ENCODE assay signal across 9 cellular contexts in the genomic region with DNA sequence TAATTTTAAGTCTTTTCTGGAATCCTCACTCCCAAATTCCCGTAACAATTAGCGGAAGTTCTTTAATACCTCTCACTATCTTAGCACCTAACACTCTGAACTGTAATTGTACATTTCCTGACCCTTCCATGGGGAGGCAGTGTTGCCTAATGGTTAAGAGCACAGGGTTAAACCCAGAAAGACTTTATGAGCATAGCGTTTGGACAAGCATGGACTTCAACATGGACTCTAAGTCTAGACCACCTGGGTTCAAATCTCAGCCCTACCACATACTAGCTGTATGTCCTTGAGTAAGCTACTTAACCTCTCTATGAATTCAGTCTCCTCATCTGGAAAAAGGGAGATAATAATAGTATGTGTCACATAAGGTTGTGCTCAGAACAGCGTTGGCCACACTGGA. TPM values are rescaled to one million over a fixed set of nuclear protein-coding genes. Genes with fewer than 3 reads are reported as not detected.
A peak's percentile ranks its signal among the peaks of the same experiment; 100 is the strongest.
DNase-seq lines count a peak whose midpoint lies in the region; ATAC-seq, FAIRE-seq and TF ChIP-seq lines count a peak whose summit lies in the region.
"Had no signal": no experiment of that assay in that cellular context is flagged by ENCODE, and none has a peak within 500 bp of the region (broad histone marks: within the 10 kb centered on the region; RNA-seq: fewer than 3 reads in every experiment).

No MANE protein-coding gene starts in this region.

- TF ChIP-seq CTCF in SU-DHL-6 (IDR thresholded peaks at IDR 0.05; ENCODE audit: insufficient read depth, low read length, poor library complexity, severe bottlenecking) = peak; percentile 71
- peak; percentile 24 to 63 (median 62) for TF ChIP-seq CTCF in gastroesophageal sphincter (IDR thresholded peaks at IDR 0.05)

- peak; percentile 46 for DNase-seq in activated CD4-positive, alpha-beta T cell treated with anti-CD3 and anti-CD28 coated beads, Interleukin-2, amount 10 ng/mL, durations not matched to agents 7 days and 5 days
- no peak for DNase-seq in activated CD4-positive, alpha-beta T cell treated with anti-CD3 and anti-CD28 coated beads for 4 hours
- DNase-seq in Kasumi-1 (lab: John Stamatoyannopoulos, UW) = peak; percentile 72 to 79
- peak; percentile 52 for DNase-seq in small intestine
- no peak for DNase-seq in DMS79 treated with DMSO at 0.1 percent for 48 hours (lab: John Stamatoyannopoulos, UW)
- no peak for DNase-seq in CD4-positive, alpha-beta memory T cell

- H2AFZ ChIP-seq in SU-DHL-6 (ENCODE audit: low read depth, low read length, severe bottlenecking) = no peak overlapping the region

- H3K4me1 ChIP-seq in gastroesophageal sphincter (peaks cover 0 to 60% (median 11%) of the 10 kb centered on the region in 3 donors), small intestine (ENCODE audit: control insufficient read depth in 2 of 2, insufficient read depth in 1 of 2, low read depth in 1 of 2, low read length in 1 of 2) (no peaks in the 10 kb centered on the region)
- H3K4me1 ChIP-seq in CD4-positive, alpha-beta memory T cell (ENCODE audit: insufficient read depth, low read length) = no peaks in the 10 kb centered on the region

- no peaks in the 10 kb centered on the region for H3K36me3 Mint-ChIP-seq in activated CD4-positive, alpha-beta T cell treated with anti-CD3 and anti-CD28 coated beads, Interleukin-2, amount 10 ng/mL, durations not matched to agents 7 days and 5 days (ENCODE audit: low read depth)
- H3K36me3 Mint-ChIP-seq in CD4-positive, alpha-beta memory T cell = no peaks in the 10 kb centered on the region
- H3K36me3 Mint-ChIP-seq: activated naive CD8-positive, alpha-beta T cell had no signal

- H3K4me2 ChIP-seq in SU-DHL-6 (ENCODE audit: low read depth, low read length, poor library complexity, severe bottlenecking) = no peak overlapping the region

- H3K27me3 Mint-ChIP-seq in activated CD4-positive, alpha-beta T cell treated with anti-CD3 and anti-CD28 coated beads, Interleukin-2, amount 10 ng/mL, durations not matched to agents 7 days and 5 days = peaks cover 28% of the 10 kb centered on the region
- peaks cover 18 to 27% of the 10 kb centered on the region in 2 donors for H3K27me3 Mint-ChIP-seq in CD4-positive, alpha-beta memory T cell

- FAIRE-seq in small intestine (lab: Jason Lieb, UNC) = no peak

- H3K4me3 ChIP-seq in SU-DHL-6 (ENCODE audit: insufficient read depth, low read length, poor library complexity, severe bottlenecking) (no peak overlapping the region), gastroesophageal sphincter (no peak overlapping the region), small intestine (ENCODE audit: low read depth in 1 of 2, low read length in 2 of 2) (no peak overlapping the region)
- no peak overlapping the region for H3K4me3 ChIP-seq in CD4-positive, alpha-beta memory T cell (ENCODE audit: low read length in 2 of 2)

- H3K9me3 ChIP-seq in SU-DHL-6 (ENCODE audit: insufficient read depth, low read length) (no peaks in the 10 kb centered on the region), gastroesophageal sphincter (no peaks in the 10 kb centered on the region), small intestine (ENCODE audit: control insufficient read depth, low read depth) (no peaks in the 10 kb centered on the region)
- no peaks in the 10 kb centered on the region for H3K9me3 ChIP-seq in CD4-positive, alpha-beta memory T cell (ENCODE audit: control insufficient read depth in 1 of 2, low read length in 2 of 2)

- no peak overlapping the region for H3K4me3 Mint-ChIP-seq in activated CD4-positive, alpha-beta T cell treated with anti-CD3 and anti-CD28 coated beads, Interleukin-2, amount 10 ng/mL, durations not matched to agents 7 days and 5 days
- no peak overlapping the region for H3K4me3 Mint-ChIP-seq in CD4-positive, alpha-beta memory T cell
- H3K4me3 Mint-ChIP-seq: activated naive CD8-positive, alpha-beta T cell had no signal

- no peaks in the 10 kb centered on the region for H3F3A ChIP-seq in SU-DHL-6 (ENCODE audit: insufficient read depth)

- no peak overlapping the region for H3K27ac Mint-ChIP-seq in activated CD4-positive, alpha-beta T cell treated with anti-CD3 and anti-CD28 coated beads, Interleukin-2, amount 10 ng/mL, durations not matched to agents 7 days and 5 days
- H3K27ac Mint-ChIP-seq in CD4-positive, alpha-beta memory T cell = no peak overlapping the region
- H3K27ac Mint-ChIP-seq: activated naive CD8-positive, alpha-beta T cell had no signal

- WGBS in gastroesophageal sphincter (ENCODE audit: low coverage in 1 of 2), 2 donors = 62 to 64% methylated on average over 3 to 4 of the region's 4 CpGs
- WGBS in small intestine, 3 donors = 41 to 60% (median 46%) methylated on average over 4 of the region's 4 CpGs

- H3K36me3 ChIP-seq in SU-DHL-6 (ENCODE audit: low read length) (no peaks in the 10 kb centered on the region), gastroesophageal sphincter (no peaks in the 10 kb centered on the region), small intestine (ENCODE audit: control insufficient read depth in 2 of 2, insufficient read depth in 2 of 2, low read length in 2 of 2) (no peaks in the 10 kb centered on the region)
- H3K36me3 ChIP-seq in CD4-positive, alpha-beta memory T cell (ENCODE audit: insufficient read depth, low read length) = no peaks in the 10 kb centered on the region

- H3K27me3 ChIP-seq in SU-DHL-6 (ENCODE audit: low read length) (no peaks in the 10 kb centered on the region), gastroesophageal sphincter (no peaks in the 10 kb centered on the region), small intestine (ENCODE audit: control insufficient read depth in 2 of 2, insufficient read depth in 2 of 2, low read length in 2 of 2) (peaks cover 0 to 4% of the 10 kb centered on the region in 2 donors)
- no peaks in the 10 kb centered on the region for H3K27me3 ChIP-seq in CD4-positive, alpha-beta memory T cell (ENCODE audit: insufficient read depth, low read length)

- intact Hi-C loops in CD4-positive, alpha-beta memory T cell (cut with micrococcal nuclease) = no loop called here

- no peak for TF ChIP-seq POLR2A in gastroesophageal sphincter (IDR thresholded peaks at IDR 0.05)

- POLR2A ChIA-PET in activated CD4-positive, alpha-beta T cell treated with anti-CD3 and anti-CD28 coated beads, Interleukin-2, amount 10 ng/mL, durations not matched to agents 7 days and 5 days (lab: Charles Lee) = no interaction called here
- POLR2A ChIA-PET in CD4-positive, alpha-beta memory T cell (lab: Charles Lee; ENCODE audit: partially characterized antibody) = no interaction called here

- H3K4me1 Mint-ChIP-seq in activated CD4-positive, alpha-beta T cell treated with anti-CD3 and anti-CD28 coated beads, Interleukin-2, amount 10 ng/mL, durations not matched to agents 7 days and 5 days = no peaks in the 10 kb centered on the region
- no peaks in the 10 kb centered on the region for H3K4me1 Mint-ChIP-seq in CD4-positive, alpha-beta memory T cell

- ATAC-seq in gastroesophageal sphincter = peak; percentile 67

- H3K27ac ChIP-seq in SU-DHL-6 (ENCODE audit: low read depth, low read length) (no peak overlapping the region), gastroesophageal sphincter (peak overlapping the region in 1 of 4 donors; percentile 29), small intestine (ENCODE audit: low read depth in 1 of 2, low read length in 1 of 2) (no peak overlapping the region)
- H3K27ac ChIP-seq in CD4-positive, alpha-beta memory T cell (ENCODE audit: low read depth, low read length) = no peak overlapping the region

- no peak for TF ChIP-seq EP300 in gastroesophageal sphincter (IDR thresholded peaks at IDR 0.05)

- H3K79me2 ChIP-seq in SU-DHL-6 (ENCODE audit: insufficient read depth, low read length) = no peaks in the 10 kb centered on the region

- H3K9ac ChIP-seq in SU-DHL-6 (ENCODE audit: low read length) = no peak overlapping the region

- CTCF ChIA-PET in activated CD4-positive, alpha-beta T cell treated with anti-CD3 and anti-CD28 coated beads, Interleukin-2, amount 10 ng/mL, durations not matched to agents 7 days and 5 days (lab: Charles Lee) = interaction anchor here (1.4 kb wide), 1 partner anchor 10 kb away, joined by 3 read pairs; no protein-coding TSS in a partner anchor
- CTCF ChIA-PET in CD4-positive, alpha-beta memory T cell (lab: Charles Lee; ENCODE audit: partially characterized antibody) = no interaction called here

- H4K20me1 ChIP-seq in SU-DHL-6 (ENCODE audit: low read depth, low read length) = no peaks in the 10 kb centered on the region

- no peaks in the 10 kb centered on the region for H3K9me2 ChIP-seq in SU-DHL-6 (replicated peaks; ENCODE audit: insufficient read depth, low read length)

- H3K9me3 Mint-ChIP-seq in activated CD4-positive, alpha-beta T cell treated with anti-CD3 and anti-CD28 coated beads, Interleukin-2, amount 10 ng/mL, durations not matched to agents 7 days and 5 days = no peaks in the 10 kb centered on the region
- peaks cover 0 to 9% (median 5%) of the 10 kb centered on the region in 8 donors for H3K9me3 Mint-ChIP-seq in CD4-positive, alpha-beta memory T cell

RNA-seq across cellular contexts. Expression of a gene that starts 13.0 kb away (rescaled TPM):
- total RNA-seq in activated CD4-positive, alpha-beta T cell treated with anti-CD3 and anti-CD28 coated beads, Interleukin-2, amount 10 ng/mL, durations not matched to agents 7 days and 5 days = under 1 TPM; 0.05 to 0.23 TPM
- 100 to 1,000 TPM in 2 of 4 donors, 10 to 100 TPM in 2; 52.8 to 116 (median 98.9) TPM for total RNA-seq in gastroesophageal sphincter
- polyA plus RNA-seq in small intestine = 1 to 10 TPM in 2 of 3 donors, under 1 TPM in 1; 0.22 to 8.1 (median 6.2) TPM
- under 1 TPM in 1 of 2 experiments, not detected in 1; 0.58 TPM for total RNA-seq in CD4-positive, alpha-beta memory T cell
- not detected for polyA plus RNA-seq in CD4-positive, alpha-beta memory T cell

RNA-seq across cellular contexts. Expression of a gene that starts 51.6 kb away (rescaled TPM):
- not detected for total RNA-seq in activated CD4-positive, alpha-beta T cell treated with anti-CD3 and anti-CD28 coated beads, Interleukin-2, amount 10 ng/mL, durations not matched to agents 7 days and 5 days
- total RNA-seq in gastroesophageal sphincter = 1 to 10 TPM in 1 of 4 donors, under 1 TPM in 1, not detected in 2; 0.62 to 4.7 TPM
- polyA plus RNA-seq in small intestine = 1 to 10 TPM in 1 of 3 donors, under 1 TPM in 1, not detected in 1; 0.12 to 1.9 TPM
- not detected for total RNA-seq in CD4-positive, alpha-beta memory T cell
- not detected for polyA plus RNA-seq in CD4-positive, alpha-beta memory T cell

Comparison
In these comparisons a context has a peak if more than half of its experiments do, and no peak if none do; other contexts are left out.
1. DNase-seq: peak in activated CD4-positive, alpha-beta T cell treated with anti-CD3 and anti-CD28 coated beads, Interleukin-2, amount 10 ng/mL, durations not matched to agents 7 days and 5 days (single experiment), Kasumi-1 (2 of 2) and small intestine (single experiment); none in activated CD4-positive, alpha-beta T cell treated with anti-CD3 and anti-CD28 coated beads for 4 hours (0 of 2), DMS79 treated with DMSO at 0.1 percent for 48 hours (single experiment) and CD4-positive, alpha-beta memory T cell (0 of 5).
2. RNA of a gene that starts 13.0 kb away (total RNA-seq): 52.8 to 116 TPM in gastroesophageal sphincter; 0.58 TPM in CD4-positive, alpha-beta memory T cell and 0.05 to 0.23 TPM in activated CD4-positive, alpha-beta T cell treated with anti-CD3 and anti-CD28 coated beads, Interleukin-2, amount 10 ng/mL, durations not matched to agents 7 days and 5 days; every median in the first group is over 10 times any median in the second.